In genomic region chrX:113009005-113009404, GRCh38 we compare ENCODE assay signal across 7 cellular contexts.
"Had no signal": no experiment of that assay in that cellular context is flagged by ENCODE, and none has a peak within 500 bp of the region (broad histone marks: within the 10 kb centered on the region; RNA-seq: fewer than 3 reads in every experiment).

No MANE protein-coding gene starts in this region.

- H3K27ac Mint-ChIP-seq: GM23338 had no signal

- H3K4me3 Mint-ChIP-seq: GM23338 had no signal

- H3K4me3 ChIP-seq: GM23338, K562 had no signal

- H3K9me3 Mint-ChIP-seq: GM23338 had no signal

- H3K4me1 Mint-ChIP-seq: GM23338 had no signal

- ATAC-seq: GM23338, K562 had no signal

- FAIRE-seq: HTR-8/SVneo, K562 had no signal

- DNase-seq: H7, HCEC 1CT, IMR-90, KG1 had no signal

- H3K4me2 ChIP-seq: GM23338 had no signal

- H2AFZ ChIP-seq: GM23338 had no signal
